In the genomic region with DNA sequence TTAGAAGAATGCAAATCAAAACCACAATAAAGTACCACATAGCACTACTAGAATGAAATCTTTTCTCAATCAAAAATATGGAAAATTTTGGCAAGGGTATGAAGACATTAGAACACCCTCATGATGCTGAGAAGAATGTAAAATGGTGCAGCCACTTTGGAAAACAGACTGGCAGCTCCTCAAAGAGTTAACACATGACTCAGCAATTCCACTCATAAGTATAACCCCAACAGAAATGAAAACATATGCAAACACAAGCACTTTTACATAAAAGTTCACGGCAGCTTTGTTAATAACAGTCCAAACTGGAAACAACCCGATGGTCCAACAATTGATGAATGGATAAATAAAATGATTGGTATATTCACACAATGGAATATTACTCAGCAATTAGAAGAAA, we compare ENCODE assay signal across 27 cellular contexts.
"Had no signal": no experiment of that assay in that cellular context is flagged by ENCODE, and none has a peak within 500 bp of the region (broad histone marks: within the 10 kb centered on the region; RNA-seq: fewer than 3 reads in every experiment).

No MANE protein-coding gene starts in this region.

- FAIRE-seq: colon, endometrium, endothelial cell of umbilical vein, frontal cortex had no signal

- H3K27me3 ChIP-seq: colonic mucosa, esophagus muscularis mucosa, esophagus squamous epithelium, foreskin keratinocyte, gastrocnemius medialis, gastroesophageal sphincter, heart left ventricle, heart right ventricle had no signal

- ATAC-seq: effector memory CD8-positive, alpha-beta T cell; esophagus mucosa; foreskin keratinocyte; gastrocnemius medialis; gastroesophageal sphincter; heart left ventricle; heart right ventricle had no signal

- H3K4me3 ChIP-seq: colonic mucosa, coronary artery, dorsolateral prefrontal cortex, esophagus muscularis mucosa, esophagus squamous epithelium, gastrocnemius medialis, gastroesophageal sphincter, heart left ventricle, heart right ventricle had no signal

- DNase-seq: colonic mucosa; dermis blood vessel endothelial cell; dorsolateral prefrontal cortex; effector CD4-positive, alpha-beta T cell; effector CD8-positive, alpha-beta T cell; effector memory CD4-positive, alpha-beta T cell; effector memory CD8-positive, alpha-beta T cell; endodermal cell; erythroblast; esophagus squamous epithelium; foreskin fibroblast; foreskin keratinocyte; foreskin melanocyte; gastrocnemius medialis; glutamatergic neuron; head of caudate nucleus; heart left ventricle; heart right ventricle had no signal

- H3K9me3 ChIP-seq: colonic mucosa, esophagus muscularis mucosa, esophagus squamous epithelium, gastrocnemius medialis, gastroesophageal sphincter, heart left ventricle, heart right ventricle had no signal

- H3K27ac ChIP-seq: colonic mucosa, coronary artery, dorsolateral prefrontal cortex, epithelial cell of prostate, esophagus muscularis mucosa, esophagus squamous epithelium, foreskin keratinocyte, gastrocnemius medialis, gastroesophageal sphincter, heart left ventricle, heart right ventricle had no signal

- H3K36me3 ChIP-seq: colonic mucosa, esophagus muscularis mucosa, esophagus squamous epithelium, gastrocnemius medialis, gastroesophageal sphincter, heart left ventricle, heart right ventricle had no signal

- H3K4me1 ChIP-seq: colonic mucosa, esophagus muscularis mucosa, esophagus squamous epithelium, foreskin keratinocyte, gastrocnemius medialis, gastroesophageal sphincter, heart left ventricle, heart right ventricle had no signal
